Comparison of ENCODE assay signal across 18 cellular contexts in the genomic region with DNA sequence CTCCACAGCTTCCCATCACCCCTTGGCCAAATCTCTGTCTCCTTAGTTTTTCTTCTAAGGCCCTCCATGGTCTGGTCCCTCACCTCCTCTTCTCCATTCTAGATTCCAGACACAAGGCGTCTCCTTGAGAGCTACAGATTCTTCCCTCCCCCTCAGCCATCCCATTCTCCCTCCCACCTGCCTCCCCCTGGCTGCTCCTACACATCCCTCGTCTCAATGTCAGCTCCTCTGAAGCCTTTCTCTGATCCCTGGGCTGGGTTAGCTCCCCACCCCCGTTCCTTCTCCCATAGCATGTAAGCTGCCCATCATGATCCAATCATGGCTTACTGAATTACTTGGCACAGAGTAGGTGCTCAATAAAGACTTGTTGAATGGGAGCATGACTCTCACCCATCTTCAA.
DNase-seq lines count a peak whose midpoint lies in the region; ATAC-seq, FAIRE-seq and TF ChIP-seq lines count a peak whose summit lies in the region.
"Had no signal": no experiment of that assay in that cellular context is flagged by ENCODE, and none has a peak within 500 bp of the region (broad histone marks: within the 10 kb centered on the region; RNA-seq: fewer than 3 reads in every experiment).

No MANE protein-coding gene starts in this region.

- TF ChIP-seq POLR2A in testis (IDR thresholded peaks at IDR 0.05): no peak

- 93 to 100% methylated on average over 2 to 3 of the region's 3 CpGs for WGBS in endodermal cell (ENCODE audit: insufficient coverage in 1 of 2, insufficient read length in 1 of 2), 2 experiments
- WGBS in testis, 2 donors: 89 to 94% methylated on average over 3 of the region's 3 CpGs

- no peak overlapping the region for H3K27ac ChIP-seq in HEK293 (ENCODE audit: extremely low read depth, low read depth, low read length)
- H3K27ac ChIP-seq in endodermal cell (ENCODE audit: low read depth, low read length): no peak overlapping the region
- H3K27ac ChIP-seq in testis: no peak overlapping the region
- H3K27ac ChIP-seq: 22Rv1, A549 had no signal

- CTCF ChIA-PET in activated CD8-positive, alpha-beta T cell treated with anti-CD3 and anti-CD28 coated beads, Interleukin-2, amount 10 ng/mL, durations not matched to agents 7 days and 5 days (lab: Charles Lee): interaction anchor here (1.4 kb wide), 1 partner anchor 201 kb away, joined by 3 read pairs; no protein-coding TSS in a partner anchor
- CTCF ChIA-PET in activated CD8-positive, alpha-beta T cell treated with anti-CD3 and anti-CD28 coated beads for 36 hours (lab: Charles Lee): no interaction called here
- CTCF ChIA-PET in HEK293 (lab: Yijun Ruan, JAX): no interaction called here
- CTCF ChIA-PET in HEK293T (lab: Yijun Ruan, JAX): no interaction called here

- H3K9ac ChIP-seq in endodermal cell (ENCODE audit: extremely low read depth, low read length, poor library complexity, severe bottlenecking): no peak overlapping the region

- no peak overlapping the region for H3K4me3 ChIP-seq in HEK293 (ENCODE audit: low read depth, low read length)
- H3K4me3 ChIP-seq in endodermal cell (ENCODE audit: low read length): no peak overlapping the region
- H3K4me3 ChIP-seq in testis: no peak overlapping the region
- H3K4me3 ChIP-seq: A549 had no signal

- no peak for TF ChIP-seq CTCF in activated CD8-positive, alpha-beta T cell treated with anti-CD3 and anti-CD28 coated beads for 36 hours (IDR thresholded peaks at IDR 0.05)
- no peak for TF ChIP-seq CTCF in HEK293 (tag by site-specific recombination; IDR thresholded peaks at IDR 0.05)
- no peak for TF ChIP-seq CTCF in endodermal cell (conservative IDR thresholded peaks at IDR 0.05)
- TF ChIP-seq CTCF in testis (IDR thresholded peaks at IDR 0.05): no peak

- POLR2A ChIA-PET in activated CD8-positive, alpha-beta T cell treated with anti-CD3 and anti-CD28 coated beads, Interleukin-2, amount 10 ng/mL, durations not matched to agents 7 days and 5 days (lab: Charles Lee): no interaction called here
- POLR2A ChIA-PET in activated CD8-positive, alpha-beta T cell treated with anti-CD3 and anti-CD28 coated beads for 36 hours (lab: Charles Lee): no interaction called here
- POLR2A ChIA-PET in HEK293 (lab: Yijun Ruan, JAX): no interaction called here
- POLR2A ChIA-PET in HEK293T (lab: Yijun Ruan, JAX): no interaction called here

- peak overlapping the region; percentile 4 for H3K27ac Mint-ChIP-seq in activated CD8-positive, alpha-beta T cell treated with anti-CD3 and anti-CD28 coated beads, Interleukin-2, amount 10 ng/mL, durations not matched to agents 7 days and 5 days
- no peak overlapping the region for H3K27ac Mint-ChIP-seq in activated CD8-positive, alpha-beta T cell treated with anti-CD3 and anti-CD28 coated beads for 36 hours
- H3K27ac Mint-ChIP-seq in endodermal cell: no peak overlapping the region
- H3K27ac Mint-ChIP-seq: IgD-negative memory B cell had no signal

- no peak for DNase-seq in activated CD8-positive, alpha-beta T cell treated with anti-CD3 and anti-CD28 coated beads, Interleukin-2, amount 10 ng/mL, durations not matched to agents 7 days and 5 days
- no peak for DNase-seq in activated CD8-positive, alpha-beta T cell treated with anti-CD3 and anti-CD28 coated beads for 36 hours
- DNase-seq in endodermal cell (peak; percentile 18), testis (no peak), HEK293T (ENCODE audit: extremely low spot score) (no peak), GM19239 (ENCODE audit: insufficient read length, low spot score) (no peak)
- DNase-seq: C1 segment of cervical spinal cord; CD4-positive, alpha-beta memory T cell; DMS79 treated with DMSO at 0.1 percent for 48 hours; GF-D8; GOT3; H7 had no signal

- H3K36me3 ChIP-seq in HEK293 (ENCODE audit: control insufficient read depth in 2 of 2, insufficient read depth in 1 of 2, low read length in 2 of 2) (no peaks in the 10 kb centered on the region), endodermal cell (ENCODE audit: control insufficient read depth, insufficient read depth, low read length) (no peaks in the 10 kb centered on the region), testis (ENCODE audit: low read depth, missing control alignments) (no peaks in the 10 kb centered on the region)

- H3K27me3 Mint-ChIP-seq in activated CD8-positive, alpha-beta T cell treated with anti-CD3 and anti-CD28 coated beads, Interleukin-2, amount 10 ng/mL, durations not matched to agents 7 days and 5 days (ENCODE audit: low read depth): no peaks in the 10 kb centered on the region
- H3K27me3 Mint-ChIP-seq in activated CD8-positive, alpha-beta T cell treated with anti-CD3 and anti-CD28 coated beads for 36 hours: no peaks in the 10 kb centered on the region
- no peaks in the 10 kb centered on the region for H3K27me3 Mint-ChIP-seq in endodermal cell (ENCODE audit: insufficient read depth)
- H3K27me3 Mint-ChIP-seq: CD4-positive, alpha-beta memory T cell; IgD-negative memory B cell had no signal

- no peaks in the 10 kb centered on the region for H3K9me3 ChIP-seq in HEK293 (ENCODE audit: control insufficient read depth, insufficient read depth, low read depth, low read length)
- H3K9me3 ChIP-seq in endodermal cell (ENCODE audit: control insufficient read depth, low read length): no peaks in the 10 kb centered on the region
- H3K9me3 ChIP-seq in testis: no peaks in the 10 kb centered on the region
- H3K9me3 ChIP-seq: A549 had no signal

- no peak overlapping the region for H3K4me3 Mint-ChIP-seq in activated CD8-positive, alpha-beta T cell treated with anti-CD3 and anti-CD28 coated beads, Interleukin-2, amount 10 ng/mL, durations not matched to agents 7 days and 5 days
- H3K4me3 Mint-ChIP-seq in activated CD8-positive, alpha-beta T cell treated with anti-CD3 and anti-CD28 coated beads for 36 hours: no peak overlapping the region
- H3K4me3 Mint-ChIP-seq in endodermal cell: no peak overlapping the region
- H3K4me3 Mint-ChIP-seq: IgD-negative memory B cell had no signal

- no peaks in the 10 kb centered on the region for H3K4me1 ChIP-seq in HEK293 (ENCODE audit: control insufficient read depth, insufficient read depth, low read length)
- H3K4me1 ChIP-seq in endodermal cell (ENCODE audit: control insufficient read depth, insufficient read depth, low read length): no peaks in the 10 kb centered on the region
- no peaks in the 10 kb centered on the region for H3K4me1 ChIP-seq in testis
- H3K4me1 ChIP-seq: A549 had no signal

- H3K27me3 ChIP-seq in endodermal cell (ENCODE audit: control insufficient read depth, insufficient read depth, low read length, poor library complexity, severe bottlenecking) (no peaks in the 10 kb centered on the region), testis (no peaks in the 10 kb centered on the region)

- intact Hi-C loops in activated CD8-positive, alpha-beta T cell treated with anti-CD3 and anti-CD28 coated beads for 36 hours (cut with micrococcal nuclease): no loop called here
- intact Hi-C loops in testis (cut with DNase I; ENCODE audit: low total_unique reads): no loop called here

- no peak for ATAC-seq in activated CD8-positive, alpha-beta T cell treated with anti-CD3 and anti-CD28 coated beads, Interleukin-2, amount 10 ng/mL, durations not matched to agents 7 days and 5 days
- ATAC-seq in activated CD8-positive, alpha-beta T cell treated with anti-CD3 and anti-CD28 coated beads for 36 hours: no peak
- ATAC-seq: A549, HCT116, HepG2 had no signal

- H3K4me1 Mint-ChIP-seq in activated CD8-positive, alpha-beta T cell treated with anti-CD3 and anti-CD28 coated beads, Interleukin-2, amount 10 ng/mL, durations not matched to agents 7 days and 5 days (ENCODE audit: low read depth): peaks cover 33% of the 10 kb centered on the region
- H3K4me1 Mint-ChIP-seq in activated CD8-positive, alpha-beta T cell treated with anti-CD3 and anti-CD28 coated beads for 36 hours (ENCODE audit: low read depth): peaks cover 27% of the 10 kb centered on the region
- H3K4me1 Mint-ChIP-seq in endodermal cell: no peaks in the 10 kb centered on the region

- no peak for FAIRE-seq in GM19239 (lab: Jason Lieb, UNC)
- FAIRE-seq: A549, HepG2 had no signal

- peaks cover 6% of the 10 kb centered on the region for H3K36me3 Mint-ChIP-seq in activated CD8-positive, alpha-beta T cell treated with anti-CD3 and anti-CD28 coated beads, Interleukin-2, amount 10 ng/mL, durations not matched to agents 7 days and 5 days (ENCODE audit: low read depth)
- peaks cover 30% of the 10 kb centered on the region for H3K36me3 Mint-ChIP-seq in activated CD8-positive, alpha-beta T cell treated with anti-CD3 and anti-CD28 coated beads for 36 hours (ENCODE audit: low read depth)
- no peaks in the 10 kb centered on the region for H3K36me3 Mint-ChIP-seq in endodermal cell (ENCODE audit: low read depth)

- H3K9me3 Mint-ChIP-seq in activated CD8-positive, alpha-beta T cell treated with anti-CD3 and anti-CD28 coated beads, Interleukin-2, amount 10 ng/mL, durations not matched to agents 7 days and 5 days (ENCODE audit: insufficient read depth): no peaks in the 10 kb centered on the region
- H3K9me3 Mint-ChIP-seq in activated CD8-positive, alpha-beta T cell treated with anti-CD3 and anti-CD28 coated beads for 36 hours: no peaks in the 10 kb centered on the region
- H3K9me3 Mint-ChIP-seq in endodermal cell: no peaks in the 10 kb centered on the region
- H3K9me3 Mint-ChIP-seq: CD4-positive, alpha-beta memory T cell; IgD-negative memory B cell had no signal

TF ChIP-seq in HEK293, 187 proteins besides CTCF, POLR2A, EP300 and RAD21 (continues in another document):
- peak; percentile 65; the same call in 1 of the 2 replicates for TF ChIP-seq ZFHX2 (tag by site-specific recombination; conservative IDR thresholded peaks at IDR 0.05)
- TF ChIP-seq, protein P1, sequence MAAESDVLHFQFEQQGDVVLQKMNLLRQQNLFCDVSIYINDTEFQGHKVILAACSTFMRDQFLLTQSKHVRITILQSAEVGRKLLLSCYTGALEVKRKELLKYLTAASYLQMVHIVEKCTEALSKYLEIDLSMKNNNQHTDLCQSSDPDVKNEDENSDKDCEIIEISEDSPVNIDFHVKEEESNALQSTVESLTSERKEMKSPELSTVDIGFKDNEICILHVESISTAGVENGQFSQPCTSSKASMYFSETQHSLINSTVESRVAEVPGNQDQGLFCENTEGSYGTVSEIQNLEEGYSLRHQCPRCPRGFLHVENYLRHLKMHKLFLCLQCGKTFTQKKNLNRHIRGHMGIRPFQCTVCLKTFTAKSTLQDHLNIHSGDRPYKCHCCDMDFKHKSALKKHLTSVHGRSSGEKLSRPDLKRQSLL (tag by site-specific recombination; IDR thresholded peaks at IDR 0.05): no peak

TF ChIP-seq in HEK293T, 16 proteins besides CTCF, POLR2A, EP300 and RAD21 (continues in another document):
- TF ChIP-seq SUZ12 (IDR thresholded peaks at IDR 0.05) (no peak), ELF4 (IDR thresholded peaks at IDR 0.05) (no peak)
- TF ChIP-seq, protein P2, sequence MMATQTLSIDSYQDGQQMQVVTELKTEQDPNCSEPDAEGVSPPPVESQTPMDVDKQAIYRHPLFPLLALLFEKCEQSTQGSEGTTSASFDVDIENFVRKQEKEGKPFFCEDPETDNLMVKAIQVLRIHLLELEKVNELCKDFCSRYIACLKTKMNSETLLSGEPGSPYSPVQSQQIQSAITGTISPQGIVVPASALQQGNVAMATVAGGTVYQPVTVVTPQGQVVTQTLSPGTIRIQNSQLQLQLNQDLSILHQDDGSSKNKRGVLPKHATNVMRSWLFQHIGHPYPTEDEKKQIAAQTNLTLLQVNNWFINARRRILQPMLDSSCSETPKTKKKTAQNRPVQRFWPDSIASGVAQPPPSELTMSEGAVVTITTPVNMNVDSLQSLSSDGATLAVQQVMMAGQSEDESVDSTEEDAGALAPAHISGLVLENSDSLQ (IDR thresholded peaks at IDR 0.05): no peak
